ENCODE assay signal across 25 cellular contexts in the genomic region with DNA sequence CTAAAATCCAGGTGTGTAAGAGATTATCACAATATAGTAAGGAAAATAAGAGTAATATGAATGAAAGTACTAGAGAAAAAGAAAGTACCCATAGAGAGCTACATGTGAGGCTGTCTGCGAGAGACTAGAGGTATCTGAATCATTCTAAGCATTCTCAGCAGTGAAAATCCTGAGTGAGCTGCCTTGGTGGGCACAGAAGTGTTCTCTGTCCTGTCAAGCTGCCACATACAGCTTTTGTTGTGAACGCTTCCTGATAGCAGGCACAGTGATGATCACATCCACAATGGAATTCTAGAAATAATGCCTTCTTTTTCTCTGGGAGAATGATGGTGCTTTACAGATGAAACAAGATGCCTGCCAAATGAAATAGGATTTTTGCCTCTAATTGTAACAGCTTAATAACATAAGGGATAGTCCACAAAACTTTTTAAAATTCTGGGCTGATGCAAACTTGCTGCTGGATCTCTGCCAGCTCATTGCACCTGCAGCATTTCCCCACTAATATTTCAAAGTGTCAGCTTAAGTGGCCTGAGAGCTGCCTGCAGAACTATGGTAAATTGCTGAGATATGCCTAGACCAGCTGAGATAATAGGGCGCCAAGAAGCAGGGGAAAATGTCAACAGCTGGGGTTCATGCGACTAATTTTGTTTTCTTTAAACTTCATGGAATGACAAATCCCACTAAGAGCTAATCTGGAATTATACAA.
DNase-seq lines count a peak whose midpoint lies in the region; TF ChIP-seq lines count a peak whose summit lies in the region.
"Had no signal": no experiment of that assay in that cellular context is flagged by ENCODE, and none has a peak within 500 bp of the region (broad histone marks: within the 10 kb centered on the region; RNA-seq: fewer than 3 reads in every experiment).

No MANE protein-coding gene starts in this region.

- peak overlapping the region; percentile 21 for H3K27ac ChIP-seq in neural cell (ENCODE audit: low read length)
- H3K27ac ChIP-seq in Peyer's patch: no peak overlapping the region
- H3K27ac ChIP-seq: BLaER1, left ventricle myocardium inferior, thyroid gland had no signal

- H3K4me3 ChIP-seq in neural cell (ENCODE audit: low read length) (no peak overlapping the region), Peyer's patch (no peak overlapping the region)
- H3K4me3 ChIP-seq: BLaER1, HAP-1, left ventricle myocardium inferior, thyroid gland had no signal

- no peak for TF ChIP-seq RAD21 in neural cell (conservative IDR thresholded peaks at IDR 0.05)

- H3K4me1 ChIP-seq in Peyer's patch: peaks cover 0 to 12% (median 0%) of the 10 kb centered on the region in 4 donors
- H3K4me1 ChIP-seq: BLaER1, Caco-2, HAP-1, thyroid gland had no signal

- DNase-seq in COR-L47 (lab: John Stamatoyannopoulos, UW): peak; percentile 23
- peak; percentile 57 to 93 (median 77) for DNase-seq in NCI-H1417 (lab: John Stamatoyannopoulos, UW)
- DNase-seq in SHP77 (lab: John Stamatoyannopoulos, UW): peak; percentile 38 to 41
- no peak for DNase-seq in mucosa of gallbladder (ENCODE audit: low spot score)
- no peak for DNase-seq in DMS153 (lab: John Stamatoyannopoulos, UW)
- no peak for DNase-seq in Peyer's patch
- DNase-seq: activated CD4-positive, alpha-beta T cell treated with anti-CD3 and anti-CD28 coated beads for 36 hours; activated CD8-positive, alpha-beta memory T cell treated with anti-CD3 and anti-CD28 coated beads for 24 hours; activated effector memory CD4-positive, alpha-beta T cell treated with Interleukin-2 at 50 U/mL for 16 hours; aorta; Caco-2; DMS79 treated with DMSO at 0.1 percent for 48 hours; GF-D8; left ventricle myocardium inferior; naive thymus-derived CD4-positive, alpha-beta T cell; NCI-H1694 treated with DMSO at 0.1 percent for 48 hours; NCI-H2171 treated with DMSO at 0.1 percent for 48 hours; NCI-H524 treated with DMSO at 0.1 percent for 48 hours; occipital lobe; stimulated activated CD8-positive, alpha-beta memory T cell treated with anti-CD3 and anti-CD28 coated beads, Interleukin-4, amount 100 ng/mL, for 48 hours; stimulated activated naive CD8-positive, alpha-beta T cell treated with anti-CD3 and anti-CD28 coated beads, Interleukin-15, amount 100 ng/mL, for 72 hours; thyroid gland had no signal

- peak; percentile 83 for TF ChIP-seq EP300 in neural cell (conservative IDR thresholded peaks at IDR 0.05; ENCODE audit: poor library complexity, severe bottlenecking)

- no peaks in the 10 kb centered on the region for H4K20me1 ChIP-seq in neural cell (ENCODE audit: insufficient read depth)
- H4K20me1 ChIP-seq: BLaER1 had no signal

- H3K79me2 ChIP-seq in neural cell (replicated peaks; ENCODE audit: insufficient read depth, low read length): no peaks in the 10 kb centered on the region

- TF ChIP-seq POLR2A in Peyer's patch (IDR thresholded peaks at IDR 0.05): no peak

- H2AFZ ChIP-seq in neural cell (ENCODE audit: low read depth, low read length): no peak overlapping the region

- H3K9me2 ChIP-seq in neural cell (ENCODE audit: insufficient read depth, low read length): no peaks in the 10 kb centered on the region

- H3K9ac ChIP-seq in neural cell (ENCODE audit: low read length): no peak overlapping the region
- H3K9ac ChIP-seq: BLaER1 had no signal

- no peaks in the 10 kb centered on the region for H3K27me3 ChIP-seq in neural cell (ENCODE audit: insufficient read depth, low read depth, low read length)
- H3K27me3 ChIP-seq in Peyer's patch: no peaks in the 10 kb centered on the region
- H3K27me3 ChIP-seq: BLaER1, thyroid gland had no signal

- no peak for TF ChIP-seq CTCF in neural cell (IDR thresholded peaks at IDR 0.05; ENCODE audit: poor library complexity, severe bottlenecking)
- TF ChIP-seq CTCF in Peyer's patch (IDR thresholded peaks at IDR 0.05): no peak

- H3K4me2 ChIP-seq in neural cell (ENCODE audit: low read length): no peak overlapping the region
- H3K4me2 ChIP-seq: BLaER1 had no signal

- H3F3A ChIP-seq in neural cell (ENCODE audit: insufficient read depth, low read length, poor library complexity, severe bottlenecking): no peaks in the 10 kb centered on the region

- no peaks in the 10 kb centered on the region for H3K36me3 ChIP-seq in neural cell (ENCODE audit: insufficient read depth, low read length)
- no peaks in the 10 kb centered on the region for H3K36me3 ChIP-seq in Peyer's patch
- H3K36me3 ChIP-seq: BLaER1, HAP-1, left ventricle myocardium inferior, thyroid gland had no signal

- H3K9me3 ChIP-seq in neural cell (ENCODE audit: low read length) (no peaks in the 10 kb centered on the region), Peyer's patch (no peaks in the 10 kb centered on the region)
- H3K9me3 ChIP-seq: BLaER1, HAP-1, thyroid gland had no signal

TF ChIP-seq in neural cell, 6 proteins besides CTCF, POLR2A, EP300 and RAD21:
- TF ChIP-seq, protein P1, sequence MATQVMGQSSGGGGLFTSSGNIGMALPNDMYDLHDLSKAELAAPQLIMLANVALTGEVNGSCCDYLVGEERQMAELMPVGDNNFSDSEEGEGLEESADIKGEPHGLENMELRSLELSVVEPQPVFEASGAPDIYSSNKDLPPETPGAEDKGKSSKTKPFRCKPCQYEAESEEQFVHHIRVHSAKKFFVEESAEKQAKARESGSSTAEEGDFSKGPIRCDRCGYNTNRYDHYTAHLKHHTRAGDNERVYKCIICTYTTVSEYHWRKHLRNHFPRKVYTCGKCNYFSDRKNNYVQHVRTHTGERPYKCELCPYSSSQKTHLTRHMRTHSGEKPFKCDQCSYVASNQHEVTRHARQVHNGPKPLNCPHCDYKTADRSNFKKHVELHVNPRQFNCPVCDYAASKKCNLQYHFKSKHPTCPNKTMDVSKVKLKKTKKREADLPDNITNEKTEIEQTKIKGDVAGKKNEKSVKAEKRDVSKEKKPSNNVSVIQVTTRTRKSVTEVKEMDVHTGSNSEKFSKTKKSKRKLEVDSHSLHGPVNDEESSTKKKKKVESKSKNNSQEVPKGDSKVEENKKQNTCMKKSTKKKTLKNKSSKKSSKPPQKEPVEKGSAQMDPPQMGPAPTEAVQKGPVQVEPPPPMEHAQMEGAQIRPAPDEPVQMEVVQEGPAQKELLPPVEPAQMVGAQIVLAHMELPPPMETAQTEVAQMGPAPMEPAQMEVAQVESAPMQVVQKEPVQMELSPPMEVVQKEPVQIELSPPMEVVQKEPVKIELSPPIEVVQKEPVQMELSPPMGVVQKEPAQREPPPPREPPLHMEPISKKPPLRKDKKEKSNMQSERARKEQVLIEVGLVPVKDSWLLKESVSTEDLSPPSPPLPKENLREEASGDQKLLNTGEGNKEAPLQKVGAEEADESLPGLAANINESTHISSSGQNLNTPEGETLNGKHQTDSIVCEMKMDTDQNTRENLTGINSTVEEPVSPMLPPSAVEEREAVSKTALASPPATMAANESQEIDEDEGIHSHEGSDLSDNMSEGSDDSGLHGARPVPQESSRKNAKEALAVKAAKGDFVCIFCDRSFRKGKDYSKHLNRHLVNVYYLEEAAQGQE (IDR thresholded peaks at IDR 0.05; ENCODE audit: borderline replicate concordance): peak; percentile 94
- TF ChIP-seq SMC3 (conservative IDR thresholded peaks at IDR 0.05; ENCODE audit: poor library complexity): no peak
- TF ChIP-seq TAF1 (IDR thresholded peaks at IDR 0.05; ENCODE audit: low read depth): no peak
- peak; percentile 26 for TF ChIP-seq POLR2AphosphoS5 (IDR thresholded peaks at IDR 0.05)
- no peak for TF ChIP-seq MXI1 (conservative IDR thresholded peaks at IDR 0.05; ENCODE audit: poor library complexity, severe bottlenecking)
- TF ChIP-seq EZH2 (IDR thresholded peaks at IDR 0.05; ENCODE audit: borderline replicate concordance, insufficient read depth, low read length, poor library complexity, severe bottlenecking): no peak

Comparison
In these comparisons a context has a peak if more than half of its experiments do, and no peak if none do; other contexts are left out.
1. DNase-seq: peak in COR-L47 (single experiment), NCI-H1417 (3 of 3) and SHP77 (2 of 2); none in mucosa of gallbladder (single experiment), DMS153 (single experiment) and Peyer's patch (0 of 3).